21 cellular contexts compared by ENCODE assay signal in genomic region chr1:199945591-199945990, GRCh38.
"Had no signal": no experiment of that assay in that cellular context is flagged by ENCODE, and none has a peak within 500 bp of the region (broad histone marks: within the 10 kb centered on the region; RNA-seq: fewer than 3 reads in every experiment).

No MANE protein-coding gene starts in this region.

- H3K9me3 Mint-ChIP-seq: stimulated activated naive B cell treated with anti-CD40 and anti-IgM and Interleukin-4, amounts not matched to agents 10 μg/mL and 1 μg/mL and 100 μg/mL, for 72 hours had no signal

- H3K4me3 Mint-ChIP-seq: naive B cell; stimulated activated naive B cell treated with anti-CD40 and anti-IgM and Interleukin-4, amounts not matched to agents 10 μg/mL and 1 μg/mL and 100 μg/mL, for 72 hours had no signal

- H3K27ac Mint-ChIP-seq: naive B cell; stimulated activated naive B cell treated with anti-CD40 and anti-IgM and Interleukin-4, amounts not matched to agents 10 μg/mL and 1 μg/mL and 100 μg/mL, for 72 hours had no signal

- H3K27ac ChIP-seq: colonic mucosa, hepatocyte, left ventricle myocardium inferior, lower lobe of right lung, neutrophil, psoas muscle, right atrium auricular region, sigmoid colon, skin epidermis had no signal

- DNase-seq: colonic mucosa; dermis blood vessel endothelial cell; foreskin melanocyte; head of caudate nucleus; kidney; left cardiac atrium; left ventricle myocardium inferior; lower lobe of right lung; mesenchymal stem cell; midbrain; naive B cell; psoas muscle; sigmoid colon; stimulated activated CD4-positive, alpha-beta T cell treated with anti-CD3 and anti-CD28 coated beads, Interleukin-2, amount 100 ng/mL, for 24 hours; stimulated activated CD4-positive, alpha-beta T cell treated with anti-CD3 and anti-CD28 coated beads, Interleukin-4, amount 100 ng/mL, for 4 hours; stimulated activated naive B cell treated with anti-CD40 and anti-IgM and Interleukin-4, amounts not matched to agents 10 μg/mL and 1 μg/mL and 100 μg/mL, for 72 hours; trophoblast cell had no signal

- ATAC-seq: left cardiac atrium; lower lobe of right lung; psoas muscle; stimulated activated naive B cell treated with anti-CD40 and anti-IgM and Interleukin-4, amounts not matched to agents 10 μg/mL and 1 μg/mL and 100 μg/mL, for 72 hours had no signal
